In genomic region chr13:112028481-112028880, GRCh38 we compare ENCODE assay signal across 10 cellular contexts. TPM values are rescaled to one million over a fixed set of nuclear protein-coding genes. Genes with fewer than 3 reads are reported as not detected.
"Had no signal": no experiment of that assay in that cellular context is flagged by ENCODE, and none has a peak within 500 bp of the region (broad histone marks: within the 10 kb centered on the region; RNA-seq: fewer than 3 reads in every experiment).

No MANE protein-coding gene starts in this region.

- H3K27ac ChIP-seq: GM23248, KMS-11 had no signal

- DNase-seq: GM23248, GOT3, H9, HCEC 1CT, IMR-90, KBM-7 had no signal

- H3K4me2 ChIP-seq: KMS-11 had no signal

- H3K4me3 ChIP-seq: GM23248 had no signal

- FAIRE-seq: H54, HTR-8/SVneo had no signal

- H2AFZ ChIP-seq: GM23248 had no signal

- H3K9ac ChIP-seq: GM23248, KMS-11 had no signal

RNA-seq across cellular contexts. Expression of gene SOX1, which starts 38.5 kb away (rescaled TPM):
- total RNA-seq: GM23248, HT-29, IMR-90 had no signal
- polyA plus RNA-seq: GM23248, IMR-90 had no signal
